In the genomic region with DNA sequence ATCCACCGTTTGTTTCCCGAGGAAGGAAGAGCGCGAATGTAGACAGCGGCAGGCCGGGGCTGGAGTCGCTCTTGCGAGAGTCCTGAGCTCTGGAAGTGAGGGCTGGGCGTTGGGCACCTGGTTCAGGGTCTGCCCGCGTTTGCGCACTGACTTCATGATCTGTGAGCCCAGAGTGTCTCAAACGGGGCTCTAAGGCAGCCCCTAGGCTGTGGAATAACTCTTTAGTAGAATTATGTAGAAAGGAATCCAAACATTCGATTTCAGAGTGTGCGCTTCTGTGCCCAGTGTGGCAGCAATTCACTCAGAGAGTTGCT, we compare ENCODE assay signal across 1 cellular context.
TF ChIP-seq lines count a peak whose summit lies in the region.

No MANE protein-coding gene starts in this region.

TF ChIP-seq in H1, 55 proteins besides CTCF, POLR2A, EP300 and RAD21 (continued from another document):
- TF ChIP-seq TCF12 (IDR thresholded peaks at IDR 0.05; ENCODE audit: low read depth, low read length): no peak
TF ChIP-seq in H1: peak in this region for 0.
